ENCODE assay signal across 17 cellular contexts in the genomic region with DNA sequence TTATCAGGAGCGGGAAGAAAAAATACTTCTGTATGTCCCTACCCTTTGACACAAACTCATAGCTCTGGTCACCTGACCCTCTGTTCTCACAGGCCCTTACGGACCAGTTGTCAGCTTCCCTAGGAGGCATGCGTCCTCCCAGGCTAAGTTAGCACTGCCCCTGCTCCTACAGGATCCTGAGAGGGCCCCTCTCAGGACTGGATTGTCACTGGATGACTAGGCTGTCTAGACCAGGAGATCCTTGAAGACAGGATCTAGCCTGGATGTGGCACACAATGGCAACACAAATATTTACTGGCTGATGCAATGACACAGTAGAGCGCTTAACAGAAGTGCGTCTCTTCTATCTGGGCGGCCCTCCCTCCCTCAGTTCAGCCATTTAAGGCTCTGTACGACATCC. TPM values are rescaled to one million over a fixed set of nuclear protein-coding genes. Genes with fewer than 3 reads are reported as not detected.
A peak's percentile ranks its signal among the peaks of the same experiment; 100 is the strongest.
DNase-seq lines count a peak whose midpoint lies in the region; ATAC-seq, FAIRE-seq and TF ChIP-seq lines count a peak whose summit lies in the region.
"Had no signal": no experiment of that assay in that cellular context is flagged by ENCODE, and none has a peak within 500 bp of the region (broad histone marks: within the 10 kb centered on the region; RNA-seq: fewer than 3 reads in every experiment).

No MANE protein-coding gene starts in this region.

- DNase-seq in HepG2 (ENCODE audit: low spot score) (peak; percentile 27), right lobe of liver (no peak), NCI-H510A (lab: John Stamatoyannopoulos, UW) (peak; percentile 89), K562 (ENCODE audit: extremely low read depth in 1 of 4, low spot score in 3 of 4) (no peak), C1 segment of cervical spinal cord (lab: John Stamatoyannopoulos, UW) (no peak), H54 (ENCODE audit: insufficient read length, low spot score) (no peak), amygdala (lab: John Stamatoyannopoulos, UW) (no peak)
- DNase-seq: CD4-positive, CD25-positive, alpha-beta regulatory T cell; NCI-H1092; NCI-H2171; PC-9; Right ventricle myocardium superior; T-helper 17 cell had no signal

- peak overlapping the region; percentile 85 for H2AFZ ChIP-seq in HepG2 (ENCODE audit: low read length)
- peak overlapping the region; percentile 74 for H2AFZ ChIP-seq in K562 (ENCODE audit: low read depth, low read length)

- CTCF ChIA-PET in HepG2 (lab: Yijun Ruan, JAX; ENCODE audit: low intra/inter-chr PET ratio, low total read pairs), result no interaction called here
- CTCF ChIA-PET in K562 (lab: Yijun Ruan, JAX; ENCODE audit: low intra/inter-chr PET ratio), result no interaction called here

- H3K27me3 ChIP-seq in HepG2 (ENCODE audit: control insufficient read depth in 1 of 2, insufficient read depth in 2 of 2, low read length in 2 of 2) (peaks cover 0 to 3% of the 10 kb centered on the region in 2 experiments; a peak in 2 of 5 replicates), right lobe of liver (no peaks in the 10 kb centered on the region), K562 (ENCODE audit: control insufficient read depth in 2 of 2, insufficient read depth in 2 of 2, low read length in 2 of 2) (peaks cover 0 to 3% of the 10 kb centered on the region in 2 experiments; a peak in 1 of 5 replicates)

- peak overlapping the region; percentile 89 for H3K4me2 ChIP-seq in HepG2 (ENCODE audit: low read depth, low read length)
- H3K4me2 ChIP-seq in K562 (ENCODE audit: insufficient read depth, low read length), result 0 out of 2 replicates have a peak overlapping the region, but pooled peaks have one; percentile 36

- H3K9ac ChIP-seq in HepG2 (ENCODE audit: insufficient read depth, low read depth, low read length), result peak overlapping the region; percentile 30; the same call in 1 of the 2 replicates
- H3K9ac ChIP-seq in K562 (ENCODE audit: insufficient read depth in 1 of 2, low read depth in 2 of 2, low read length in 2 of 2), result no peak overlapping the region

- POLR2A ChIA-PET in HepG2 (lab: Yijun Ruan, JAX), result interaction anchor here (0.9 to 1.4 kb wide), 2 partner anchors 98 to 255 kb away, joined by 4 read pairs; a partner anchor contains a TSS
- POLR2A ChIA-PET in K562 (lab: Yijun Ruan, JAX), result no interaction called here

- H4K20me1 ChIP-seq in HepG2 (ENCODE audit: insufficient read depth, low read length) (no peaks in the 10 kb centered on the region), K562 (replicated peaks; ENCODE audit: control insufficient read depth, insufficient read depth, low read length) (no peaks in the 10 kb centered on the region)

- no peak for FAIRE-seq in HepG2 (lab: Jason Lieb, UNC)
- FAIRE-seq in K562 (lab: Jason Lieb, UNC), result no peak
- FAIRE-seq in H54 (lab: Jason Lieb, UNC), result no peak

- intact Hi-C loops in HepG2 (cut with micrococcal nuclease; ENCODE audit: unreplicated experiment), result no loop called here
- intact Hi-C loops in right lobe of liver (cut with DNase I), result no loop called here
- intact Hi-C loops in K562 (cut with micrococcal nuclease), result no loop called here

- TF ChIP-seq RAD21 in HepG2 (CRISPR knock-in tag; IDR thresholded peaks at IDR 0.05) (no peak), K562 (CRISPR knock-in tag; conservative IDR thresholded peaks at IDR 0.05 in 1 of 2, IDR thresholded peaks at IDR 0.05 in 1 of 2) (no peak)

- TF ChIP-seq POLR2A in HepG2 (IDR thresholded peaks at IDR 0.05; ENCODE audit: insufficient read depth in 1 of 2, low read depth in 2 of 2, low read length in 2 of 2), result no peak
- TF ChIP-seq POLR2A in right lobe of liver (IDR thresholded peaks at IDR 0.05), result no peak
- no peak for TF ChIP-seq POLR2A in K562 (conservative IDR thresholded peaks at IDR 0.05)
- TF ChIP-seq POLR2A in H54 (IDR thresholded peaks at IDR 0.05; ENCODE audit: low read depth, low read length), result no peak

- H3K36me3 ChIP-seq in HepG2 (replicated peaks in 1 of 2; ENCODE audit: control insufficient read depth in 1 of 2, insufficient read depth in 2 of 2, low read length in 2 of 2) (no peaks in the 10 kb centered on the region), right lobe of liver (no peaks in the 10 kb centered on the region), K562 (ENCODE audit: control insufficient read depth, insufficient read depth, low read length) (no peaks in the 10 kb centered on the region)
- H3K36me3 ChIP-seq: HAP-1 had no signal

- H3K9me3 ChIP-seq in HepG2 (ENCODE audit: low read length) (no peaks in the 10 kb centered on the region), right lobe of liver (no peaks in the 10 kb centered on the region), K562 (replicated peaks; ENCODE audit: control insufficient read depth, insufficient read depth, low read depth, low read length) (no peaks in the 10 kb centered on the region)
- H3K9me3 ChIP-seq: HAP-1 had no signal

- H3K4me3 ChIP-seq in HepG2 (replicated peaks in 1 of 3; ENCODE audit: insufficient read depth in 1 of 3, low read depth in 2 of 3, low read length in 3 of 3) (peak overlapping the region; percentile 21 to 51 (median 35); a peak in 5 of 6 replicates), right lobe of liver (no peak overlapping the region), K562 (no peak overlapping the region)
- H3K4me3 ChIP-seq: HAP-1, PC-9 had no signal

- peak; percentile 89 for ATAC-seq in HepG2
- ATAC-seq in right lobe of liver, result no peak
- peak; percentile 68 for ATAC-seq in K562
- ATAC-seq in HG03139 (IDR thresholded peaks at IDR 0.05; ENCODE audit: unreplicated experiment), result no peak
- ATAC-seq: T-helper 17 cell had no signal

- 1% methylated on average over 7 of the region's 7 CpGs for WGBS in HepG2 (ENCODE audit: low lambda C conversion rate)
- WGBS in right lobe of liver (ENCODE audit: insufficient coverage, low coverage, low lambda C conversion rate, missing lambda C conversion rate), result 85% methylated on average over 6 of the region's 7 CpGs
- 59% methylated on average over 6 of the region's 7 CpGs for WGBS in K562 (ENCODE audit: insufficient coverage, low coverage, missing lambda C conversion rate)

- TF ChIP-seq EP300 in HepG2 (IDR thresholded peaks at IDR 0.05; ENCODE audit: low read depth in 2 of 2, low read length in 2 of 2) (no peak), HepG2 (CRISPR knock-in tag; IDR thresholded peaks at IDR 0.05; ENCODE audit: borderline replicate concordance) (no peak), K562 (IDR thresholded peaks at IDR 0.05; ENCODE audit: low read length) (no peak)

- TF ChIP-seq CTCF in HepG2 (CRISPR knock-in tag; IDR thresholded peaks at IDR 0.05) (no peak), right lobe of liver (IDR thresholded peaks at IDR 0.05) (no peak), K562 (IDR thresholded peaks at IDR 0.05 in 2 of 3, conservative IDR thresholded peaks at IDR 0.05 in 1 of 3; ENCODE audit: insufficient read depth in 2 of 3, low read depth in 1 of 3, low read length in 3 of 3) (no peak)

- BruUV-seq in HepG2 (replicated peaks; lab: Mats Ljungman, UMichigan) (no TSS peak), K562 (replicated peaks; lab: Mats Ljungman, UMichigan) (no TSS peak)

- in situ Hi-C loops in HepG2 (cut with HindIII; ENCODE audit: extremely low pct_ligation_motif_present, low pct_unique_long_range_greater_than_20kb), result no loop called here
- in situ Hi-C loops in K562 (cut with MboI), result no loop called here

- H3K27ac ChIP-seq in HepG2 (ENCODE audit: extremely low read length, insufficient read depth, low read length) (no peak overlapping the region), right lobe of liver (no peak overlapping the region), K562 (ENCODE audit: extremely low read depth, low read depth, low read length) (no peak overlapping the region)
- H3K27ac ChIP-seq: PC-9 had no signal

- H3K79me2 ChIP-seq in HepG2 (ENCODE audit: insufficient read depth, low read length) (no peaks in the 10 kb centered on the region), K562 (ENCODE audit: control insufficient read depth, insufficient read depth, low read length) (no peaks in the 10 kb centered on the region)

- H3K9me1 ChIP-seq in K562 (ENCODE audit: control insufficient read depth, insufficient read depth, low read length), result no peaks in the 10 kb centered on the region

- H3K4me1 ChIP-seq in HepG2 (ENCODE audit: insufficient read depth, low read length) (peaks cover 18% of the 10 kb centered on the region), right lobe of liver (no peaks in the 10 kb centered on the region), K562 (replicated peaks in 1 of 2; ENCODE audit: control insufficient read depth in 2 of 2, insufficient read depth in 2 of 2, low read length in 2 of 2) (peaks cover 0 to 11% of the 10 kb centered on the region in 2 experiments; a peak in 3 of 5 replicates)
- H3K4me1 ChIP-seq: HAP-1 had no signal

RNA-seq across cellular contexts. Expression of a gene that starts 7.7 kb away (rescaled TPM):
- total RNA-seq in HepG2 (2016; rRNA removed; fragmentation: Illumina TruSeq; extraction: Trizol), result not detected in 2 replicates
- not detected in 2 replicates for total RNA-seq in HepG2 (2016; cell fraction: cytosol; rRNA removed; fragmentation: Illumina TruSeq; extraction: Trizol; ENCODE audit: low read depth)
- total RNA-seq in HepG2 (2016; cell fraction: insoluble cytoplasmic fraction; rRNA removed; fragmentation: Illumina TruSeq; extraction: Trizol), result not detected in 2 replicates
- total RNA-seq in HepG2 (2016; cell fraction: membrane; rRNA removed; fragmentation: Illumina TruSeq; extraction: Trizol), result not detected in 2 replicates
- total RNA-seq in HepG2 (2016; cell fraction: nucleus; rRNA removed; fragmentation: Illumina TruSeq; extraction: Trizol), result not detected in 2 replicates
- not detected in 2 replicates for polyA plus RNA-seq in HepG2 (2011; rRNA removed)
- not detected in 2 replicates for polyA plus RNA-seq in HepG2 (2011; cell fraction: cytosol; rRNA removed)
- not detected in 2 replicates for polyA plus RNA-seq in HepG2 (2011; cell fraction: nucleus; rRNA removed)
- polyA plus RNA-seq in HepG2 (2012), result 0.09 TPM in 1 of 2 replicates, not detected in the other
- not detected in 2 replicates for polyA plus RNA-seq in HepG2 (2016; cell fraction: cytosol; fragmentation: Illumina TruSeq; extraction: Trizol; ENCODE audit: low read depth)
- not detected in 2 replicates for polyA plus RNA-seq in HepG2 (2016; cell fraction: insoluble cytoplasmic fraction; fragmentation: Illumina TruSeq; extraction: Trizol; ENCODE audit: low read depth)
- not detected in 2 replicates for polyA plus RNA-seq in HepG2 (2016; cell fraction: membrane; fragmentation: Illumina TruSeq; extraction: Trizol; ENCODE audit: low read depth)
- not detected in 2 replicates for polyA plus RNA-seq in HepG2 (2016; cell fraction: nucleus; fragmentation: Illumina TruSeq; extraction: Trizol; ENCODE audit: insufficient read depth, low read depth)
- not detected in 2 replicates for polyA minus RNA-seq in HepG2 (2011; rRNA and poly(A)+ RNA removed; ENCODE audit: low replicate concordance)
- not detected in 2 replicates for polyA minus RNA-seq in HepG2 (2011; cell fraction: cytosol; rRNA and poly(A)+ RNA removed)
- not detected in 2 replicates for polyA minus RNA-seq in HepG2 (2011; cell fraction: nucleus; rRNA and poly(A)+ RNA removed)
- total RNA-seq in right lobe of liver, result under 1 TPM in 3 of 6 experiments, not detected in 3; 0.12 to 0.22 (median 0.18) TPM
- total RNA-seq in K562 (2011; cell fraction: chromatin; rRNA removed; ENCODE audit: low replicate concordance), result not detected in 2 replicates
- total RNA-seq in K562 (2011; cell fraction: nucleolus; rRNA removed), result not detected in 2 replicates
- 0.31 TPM in 1 of 2 replicates, not detected in the other for total RNA-seq in K562 (2011; cell fraction: nucleoplasm; rRNA removed)
- total RNA-seq in K562 (2014; rRNA removed), result not detected in 2 replicates
- not detected in 2 replicates for total RNA-seq in K562 (2014; rRNA removed; fragmentation: Illumina TruSeq; extraction: Trizol)
- not detected in 2 replicates for total RNA-seq in K562 (2015; rRNA removed; fragmentation: Illumina TruSeq; extraction: Trizol)
- total RNA-seq in K562 (2021), result not detected in 2 replicates
- not detected in 2 replicates for polyA plus RNA-seq in K562 (2011; rRNA removed)
- polyA plus RNA-seq in K562 (2011; cell fraction: cytosol; rRNA removed), result not detected in 2 replicates
- not detected in 2 replicates for polyA plus RNA-seq in K562 (2011; cell fraction: nucleus; rRNA removed)
- 0.07 TPM in 1 of 2 replicates, not detected in the other for polyA plus RNA-seq in K562 (2012)
- not detected in 2 replicates for polyA plus RNA-seq in K562 (2014; fragmentation: Illumina TruSeq; extraction: Trizol)
- polyA plus RNA-seq in K562 (2014; fragmentation: Nextera tagmentation; extraction: Ambion mirVana), result not detected
- not detected in 2 replicates for polyA plus RNA-seq in K562 (2014; rRNA removed)
- not detected in 2 replicates for polyA minus RNA-seq in K562 (2011; rRNA and poly(A)+ RNA removed)
- not detected in 2 replicates for polyA minus RNA-seq in K562 (2011; cell fraction: cytosol; rRNA and poly(A)+ RNA removed)
- polyA minus RNA-seq in K562 (2011; cell fraction: nucleus; rRNA and poly(A)+ RNA removed), result not detected in 2 replicates
- total RNA-seq: CD4-positive, CD25-positive, alpha-beta regulatory T cell; HT1080; MCF 10A; PC-9 had no signal
- polyA plus RNA-seq: CD4-positive, CD25-positive, alpha-beta regulatory T cell had no signal

RNA-seq across cellular contexts. Expression of a gene that starts 59.2 kb away (rescaled TPM):
- 0.45 and 1.1 TPM in 2 replicates for total RNA-seq in HepG2 (2016; rRNA removed; fragmentation: Illumina TruSeq; extraction: Trizol)
- 2.2 and 2.7 TPM in 2 replicates for total RNA-seq in HepG2 (2016; cell fraction: cytosol; rRNA removed; fragmentation: Illumina TruSeq; extraction: Trizol; ENCODE audit: low read depth)
- 0.54 and 1.5 TPM in 2 replicates for total RNA-seq in HepG2 (2016; cell fraction: insoluble cytoplasmic fraction; rRNA removed; fragmentation: Illumina TruSeq; extraction: Trizol)
- 1.1 and 1.2 TPM in 2 replicates for total RNA-seq in HepG2 (2016; cell fraction: membrane; rRNA removed; fragmentation: Illumina TruSeq; extraction: Trizol)
- 1.8 and 2.0 TPM in 2 replicates for total RNA-seq in HepG2 (2016; cell fraction: nucleus; rRNA removed; fragmentation: Illumina TruSeq; extraction: Trizol)
- polyA plus RNA-seq in HepG2 (2011; rRNA removed), result 0.79 and 0.99 TPM in 2 replicates
- polyA plus RNA-seq in HepG2 (2011; cell fraction: cytosol; rRNA removed), result 0.25 and 0.60 TPM in 2 replicates
- polyA plus RNA-seq in HepG2 (2011; cell fraction: nucleus; rRNA removed), result 0.92 and 1.5 TPM in 2 replicates
- polyA plus RNA-seq in HepG2 (2012), result 2.7 and 3.0 TPM in 2 replicates
- 0.25 and 0.80 TPM in 2 replicates for polyA plus RNA-seq in HepG2 (2016; cell fraction: cytosol; fragmentation: Illumina TruSeq; extraction: Trizol; ENCODE audit: low read depth)
- polyA plus RNA-seq in HepG2 (2016; cell fraction: insoluble cytoplasmic fraction; fragmentation: Illumina TruSeq; extraction: Trizol; ENCODE audit: low read depth), result 0.59 and 0.74 TPM in 2 replicates
- 0.38 TPM in 2 replicates for polyA plus RNA-seq in HepG2 (2016; cell fraction: membrane; fragmentation: Illumina TruSeq; extraction: Trizol; ENCODE audit: low read depth)
- 1.7 and 1.9 TPM in 2 replicates for polyA plus RNA-seq in HepG2 (2016; cell fraction: nucleus; fragmentation: Illumina TruSeq; extraction: Trizol; ENCODE audit: insufficient read depth, low read depth)
- 1.3 and 1.4 TPM in 2 replicates for polyA minus RNA-seq in HepG2 (2011; rRNA and poly(A)+ RNA removed; ENCODE audit: low replicate concordance)
- 0.70 and 0.99 TPM in 2 replicates for polyA minus RNA-seq in HepG2 (2011; cell fraction: cytosol; rRNA and poly(A)+ RNA removed)
- polyA minus RNA-seq in HepG2 (2011; cell fraction: nucleus; rRNA and poly(A)+ RNA removed), result 1.9 and 2.2 TPM in 2 replicates
- total RNA-seq in right lobe of liver, result 1 to 10 TPM; 2.8 to 4.6 (median 3.7) TPM
- total RNA-seq in K562 (2011; cell fraction: chromatin; rRNA removed; ENCODE audit: low replicate concordance), result 5.1 and 10.9 TPM in 2 replicates
- total RNA-seq in K562 (2011; cell fraction: nucleolus; rRNA removed), result 6.2 and 9.7 TPM in 2 replicates
- total RNA-seq in K562 (2011; cell fraction: nucleoplasm; rRNA removed), result 6.1 and 7.9 TPM in 2 replicates
- total RNA-seq in K562 (2014; rRNA removed), result 1.9 and 2.0 TPM in 2 replicates
- total RNA-seq in K562 (2014; rRNA removed; fragmentation: Illumina TruSeq; extraction: Trizol), result 2.7 and 3.7 TPM in 2 replicates
- total RNA-seq in K562 (2015; rRNA removed; fragmentation: Illumina TruSeq; extraction: Trizol), result 3.6 and 3.7 TPM in 2 replicates
- 1.9 and 2.1 TPM in 2 replicates for total RNA-seq in K562 (2021)
- 3.5 and 4.1 TPM in 2 replicates for polyA plus RNA-seq in K562 (2011; rRNA removed)
- polyA plus RNA-seq in K562 (2011; cell fraction: cytosol; rRNA removed), result 0.78 and 0.97 TPM in 2 replicates
- 3.2 and 6.5 TPM in 2 replicates for polyA plus RNA-seq in K562 (2011; cell fraction: nucleus; rRNA removed)
- polyA plus RNA-seq in K562 (2012), result 3.2 and 12.5 TPM in 2 replicates
- 2.0 and 2.6 TPM in 2 replicates for polyA plus RNA-seq in K562 (2014; fragmentation: Illumina TruSeq; extraction: Trizol)
- 1 to 10 TPM; 1.1 to 1.3 TPM for polyA plus RNA-seq in K562 (2014; fragmentation: Nextera tagmentation; extraction: Ambion mirVana)
- polyA plus RNA-seq in K562 (2014; rRNA removed), result 1.4 and 3.0 TPM in 2 replicates
- polyA minus RNA-seq in K562 (2011; rRNA and poly(A)+ RNA removed), result 3.6 and 7.8 TPM in 2 replicates
- 0.82 and 1.7 TPM in 2 replicates for polyA minus RNA-seq in K562 (2011; cell fraction: cytosol; rRNA and poly(A)+ RNA removed)
- polyA minus RNA-seq in K562 (2011; cell fraction: nucleus; rRNA and poly(A)+ RNA removed), result 5.7 and 10.3 TPM in 2 replicates

RNA-seq across cellular contexts. Expression of a gene that starts 59.4 kb away (rescaled TPM):
- 0.20 TPM in 1 of 2 replicates, not detected in the other for total RNA-seq in HepG2 (2016; rRNA removed; fragmentation: Illumina TruSeq; extraction: Trizol)
- total RNA-seq in HepG2 (2016; cell fraction: cytosol; rRNA removed; fragmentation: Illumina TruSeq; extraction: Trizol; ENCODE audit: low read depth), result 0.30 TPM in 1 of 2 replicates, not detected in the other
- 0.27 TPM in 1 of 2 replicates, not detected in the other for total RNA-seq in HepG2 (2016; cell fraction: insoluble cytoplasmic fraction; rRNA removed; fragmentation: Illumina TruSeq; extraction: Trizol)
- not detected in 2 replicates for total RNA-seq in HepG2 (2016; cell fraction: membrane; rRNA removed; fragmentation: Illumina TruSeq; extraction: Trizol)
- total RNA-seq in HepG2 (2016; cell fraction: nucleus; rRNA removed; fragmentation: Illumina TruSeq; extraction: Trizol), result not detected in 2 replicates
- 0.12 TPM in 1 of 2 replicates, not detected in the other for polyA plus RNA-seq in HepG2 (2011; rRNA removed)
- polyA plus RNA-seq in HepG2 (2011; cell fraction: cytosol; rRNA removed), result not detected in 2 replicates
- polyA plus RNA-seq in HepG2 (2011; cell fraction: nucleus; rRNA removed), result not detected in 2 replicates
- polyA plus RNA-seq in HepG2 (2012), result not detected in 2 replicates
- 0.29 TPM in 1 of 2 replicates, not detected in the other for polyA plus RNA-seq in HepG2 (2016; cell fraction: cytosol; fragmentation: Illumina TruSeq; extraction: Trizol; ENCODE audit: low read depth)
- polyA plus RNA-seq in HepG2 (2016; cell fraction: insoluble cytoplasmic fraction; fragmentation: Illumina TruSeq; extraction: Trizol; ENCODE audit: low read depth), result not detected in 2 replicates
- not detected in 2 replicates for polyA plus RNA-seq in HepG2 (2016; cell fraction: membrane; fragmentation: Illumina TruSeq; extraction: Trizol; ENCODE audit: low read depth)
- polyA plus RNA-seq in HepG2 (2016; cell fraction: nucleus; fragmentation: Illumina TruSeq; extraction: Trizol; ENCODE audit: insufficient read depth, low read depth), result not detected in 2 replicates
- polyA minus RNA-seq in HepG2 (2011; rRNA and poly(A)+ RNA removed; ENCODE audit: low replicate concordance), result not detected in 2 replicates
- not detected in 2 replicates for polyA minus RNA-seq in HepG2 (2011; cell fraction: cytosol; rRNA and poly(A)+ RNA removed)
- not detected in 2 replicates for polyA minus RNA-seq in HepG2 (2011; cell fraction: nucleus; rRNA and poly(A)+ RNA removed)
- total RNA-seq in right lobe of liver, result under 1 TPM in 4 of 6 experiments, not detected in 2; 0.22 to 0.66 (median 0.30) TPM
- 0.39 TPM in 1 of 2 replicates, not detected in the other for total RNA-seq in K562 (2011; cell fraction: chromatin; rRNA removed; ENCODE audit: low replicate concordance)
- not detected in 2 replicates for total RNA-seq in K562 (2011; cell fraction: nucleolus; rRNA removed)
- not detected in 2 replicates for total RNA-seq in K562 (2011; cell fraction: nucleoplasm; rRNA removed)
- 0.45 and 0.65 TPM in 2 replicates for total RNA-seq in K562 (2014; rRNA removed)
- total RNA-seq in K562 (2014; rRNA removed; fragmentation: Illumina TruSeq; extraction: Trizol), result 0.51 and 0.73 TPM in 2 replicates
- total RNA-seq in K562 (2015; rRNA removed; fragmentation: Illumina TruSeq; extraction: Trizol), result 0.41 and 0.54 TPM in 2 replicates
- total RNA-seq in K562 (2021), result 0.16 and 0.56 TPM in 2 replicates
- 0.26 TPM in 1 of 2 replicates, not detected in the other for polyA plus RNA-seq in K562 (2011; rRNA removed)
- 0.18 TPM in 1 of 2 replicates, not detected in the other for polyA plus RNA-seq in K562 (2011; cell fraction: cytosol; rRNA removed)
- polyA plus RNA-seq in K562 (2011; cell fraction: nucleus; rRNA removed), result 0.24 and 0.37 TPM in 2 replicates
- 0.42 and 0.46 TPM in 2 replicates for polyA plus RNA-seq in K562 (2012)
- polyA plus RNA-seq in K562 (2014; fragmentation: Illumina TruSeq; extraction: Trizol), result 0.31 TPM in 1 of 2 replicates, not detected in the other
- under 1 TPM; 0.07 to 0.15 TPM for polyA plus RNA-seq in K562 (2014; fragmentation: Nextera tagmentation; extraction: Ambion mirVana)
- not detected in 2 replicates for polyA plus RNA-seq in K562 (2014; rRNA removed)
- polyA minus RNA-seq in K562 (2011; rRNA and poly(A)+ RNA removed), result not detected in 2 replicates
- polyA minus RNA-seq in K562 (2011; cell fraction: cytosol; rRNA and poly(A)+ RNA removed), result not detected in 2 replicates
- polyA minus RNA-seq in K562 (2011; cell fraction: nucleus; rRNA and poly(A)+ RNA removed), result 1.00 and 1.6 TPM in 2 replicates
- total RNA-seq: CD4-positive, CD25-positive, alpha-beta regulatory T cell; T-helper 17 cell had no signal
- polyA plus RNA-seq: CD4-positive, CD25-positive, alpha-beta regulatory T cell had no signal

Comparison
In these comparisons a context has a peak if more than half of its experiments do, and no peak if none do; other contexts are left out.
1. ATAC-seq: peak in HepG2 (single experiment) and K562 (single experiment); none in right lobe of liver (0 of 4) and HG03139 (single experiment).
2. DNase-seq: peak in HepG2 (single experiment) and NCI-H510A (single experiment); none in right lobe of liver (0 of 3), K562 (0 of 4), C1 segment of cervical spinal cord (0 of 14), H54 (single experiment) and amygdala (0 of 56).
3. H3K4me3 ChIP-seq: peak in HepG2 (3 of 3); none in right lobe of liver (0 of 3) and K562 (single experiment).